ENCODE assay signal across 21 cellular contexts in genomic region chr6:118752803-118753202, GRCh38.
"Had no signal": no experiment of that assay in that cellular context is flagged by ENCODE, and none has a peak within 500 bp of the region (broad histone marks: within the 10 kb centered on the region; RNA-seq: fewer than 3 reads in every experiment).

No MANE protein-coding gene starts in this region.

- H3K27ac ChIP-seq: HL-60, KMS-11 had no signal

- H3K4me3 ChIP-seq: K562 had no signal

- H3K9me3 ChIP-seq: SK-N-SH had no signal

- H3K27ac Mint-ChIP-seq: IgD-negative memory B cell had no signal

- ATAC-seq: K562 had no signal

- DNase-seq: Kasumi-1, MM.1S, NCI-H1092 treated with DMSO at 0.1 percent for 48 hours, NCI-H1436, NCI-H187, NCI-H2029, NCI-H2081 treated with DMSO at 0.1 percent for 48 hours, NCI-H2171, NCI-H226, NCI-H446, NCI-H510A, NCI-H524 treated with DMSO at 0.1 percent for 48 hours, NCI-H69, NCI-H774, RPMI8226, SHP77, SK-N-SH had no signal

- H3K9me3 Mint-ChIP-seq: IgD-negative memory B cell had no signal

- H3K36me3 Mint-ChIP-seq: IgD-negative memory B cell had no signal
